Comparison of ENCODE assay signal across 7 cellular contexts in the genomic region with DNA sequence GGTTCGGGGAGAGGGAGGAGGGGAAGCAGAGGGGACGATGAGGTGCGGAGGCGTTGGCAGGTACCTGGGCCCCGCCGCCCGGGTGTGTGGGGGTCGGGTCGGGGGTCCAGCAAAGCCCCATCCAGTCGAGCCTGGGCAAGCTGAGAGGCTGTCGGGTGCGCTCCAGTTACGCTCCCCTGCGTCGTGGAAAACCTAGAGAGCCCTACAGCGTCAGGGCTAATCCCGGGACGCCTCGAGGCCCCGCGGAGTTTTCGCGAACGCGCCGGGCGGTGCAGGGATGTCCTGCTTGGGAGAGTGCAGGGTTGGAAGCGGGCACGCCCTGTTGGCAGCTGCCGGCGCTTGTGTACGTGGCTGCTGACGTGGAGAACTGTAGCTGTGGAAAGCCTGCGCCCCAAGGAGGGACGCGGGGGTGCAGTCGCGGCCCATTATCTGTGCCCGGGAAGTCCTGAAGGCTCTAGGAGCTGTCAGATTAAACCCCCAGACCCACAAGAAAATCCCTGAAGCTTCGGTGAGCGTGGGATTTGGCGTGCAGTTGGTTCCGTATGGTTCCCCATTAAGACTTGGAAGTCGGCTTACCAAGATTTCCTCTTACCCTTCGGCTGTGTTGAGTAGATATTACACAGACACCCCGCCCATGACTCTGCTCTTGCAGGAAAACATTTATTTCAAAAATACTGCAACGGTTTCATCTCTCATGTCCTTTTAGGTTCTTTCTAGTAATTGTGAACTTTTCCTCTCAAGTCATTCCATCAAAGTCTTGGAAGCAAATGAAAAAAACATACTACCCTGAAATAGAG. TPM values are rescaled to one million over a fixed set of nuclear protein-coding genes. Genes with fewer than 3 reads are reported as not detected.
DNase-seq lines count a peak whose midpoint lies in the region; ATAC-seq and TF ChIP-seq lines count a peak whose summit lies in the region.

No MANE protein-coding gene starts in this region.

- TF ChIP-seq CTCF in GM13976 (IDR thresholded peaks at IDR 0.05; ENCODE audit: borderline replicate concordance, control extremely low read depth, extremely low read depth, insufficient read depth, missing control alignments): no peak

- peak; percentile 34 for DNase-seq in GM13976 (ENCODE audit: low spot score)
- DNase-seq in NCI-H128 (lab: John Stamatoyannopoulos, UW; ENCODE audit: unreplicated experiment): peak; percentile 32
- peak; percentile 31 for DNase-seq in activated CD4-positive, CD25-positive, alpha-beta regulatory T cell treated with anti-CD3 and anti-CD28 coated beads, Interleukin-2, amount 50 U/mL, for 16 hours (ENCODE audit: low read depth, low spot score)
- peak; percentile 90 for DNase-seq in cerebellar cortex (ENCODE audit: low spot score)
- peak; percentile 95 for DNase-seq in left lobe of liver (ENCODE audit: low spot score)
- peak; percentile 78 for DNase-seq in stimulated activated CD4-positive, alpha-beta T cell treated with anti-CD3 and anti-CD28 coated beads, Interleukin-1b, Interleukin-23, amount 100 ng/mL, for 48 hours

- ATAC-seq in HG02588 (IDR thresholded peaks at IDR 0.05; ENCODE audit: unreplicated experiment) (peak; percentile 44), left lobe of liver (peak; percentile 79)

- in situ Hi-C loops in GM13976 (cut with MboI; ENCODE audit: low sequenced_read_pairs, unreplicated experiment): loop anchor here (10.0 kb wide), 1 partner anchor 281 kb away; no protein-coding TSS in a partner anchor

RNA-seq across cellular contexts. Expression of a gene that starts 11.3 kb away (rescaled TPM):
- 82.2 TPM for total RNA-seq in left lobe of liver

Comparison
In these comparisons a context has a peak if more than half of its experiments do, and no peak if none do; other contexts are left out.
1. Peak in every context shown above with its lines: DNase-seq and ATAC-seq.
2. DNase-seq: peak in every context shown above with its lines; median percentile 95 in left lobe of liver; 90 in cerebellar cortex; 78 in stimulated activated CD4-positive, alpha-beta T cell treated with anti-CD3 and anti-CD28 coated beads, Interleukin-1b, Interleukin-23, amount 100 ng/mL, for 48 hours; 34 in GM13976; 32 in NCI-H128; 31 in activated CD4-positive, CD25-positive, alpha-beta regulatory T cell treated with anti-CD3 and anti-CD28 coated beads, Interleukin-2, amount 50 U/mL, for 16 hours.